In the genomic region with DNA sequence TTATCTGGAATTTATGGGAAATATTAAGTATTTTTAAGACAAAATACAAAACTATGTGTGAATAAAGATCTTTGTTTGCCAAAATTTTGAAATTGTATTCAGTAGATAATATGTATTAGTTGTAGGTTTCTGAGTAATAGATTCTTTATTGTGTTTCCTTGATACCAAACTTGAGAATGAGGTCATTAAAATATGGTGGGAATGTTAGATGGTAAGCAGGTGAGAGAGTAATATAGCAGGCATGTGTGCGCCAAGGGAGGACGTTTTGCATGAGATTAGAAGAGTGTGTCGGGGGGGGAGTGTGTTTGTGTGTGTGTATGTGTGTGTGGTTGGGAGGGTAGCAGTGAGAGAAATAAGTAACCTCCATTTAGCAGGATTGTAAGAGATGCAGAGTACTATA, we compare ENCODE assay signal across 11 cellular contexts.
"Had no signal": no experiment of that assay in that cellular context is flagged by ENCODE, and none has a peak within 500 bp of the region (broad histone marks: within the 10 kb centered on the region; RNA-seq: fewer than 3 reads in every experiment).

No MANE protein-coding gene starts in this region.

- H3K9ac ChIP-seq: GM23248 had no signal

- H3K9me3 ChIP-seq: HAP-1 had no signal

- H2AFZ ChIP-seq: GM23248, GM23338 had no signal

- H3K4me2 ChIP-seq: GM23338 had no signal

- H3K9me3 Mint-ChIP-seq: GM23338, H9, HFFc6 had no signal

- DNase-seq: GOT3, H7, H9, HCEC 1CT, HFFc6 had no signal

- ATAC-seq: GM23338, HCT116 had no signal

- H3K36me3 ChIP-seq: HAP-1 had no signal

- H3K4me1 Mint-ChIP-seq: GM23338, H9 had no signal

- FAIRE-seq: H1, H54 had no signal

- H3K27ac ChIP-seq: GM23248 had no signal

- H3K27ac Mint-ChIP-seq: GM23338, H9, HFFc6 had no signal

- H3K4me3 Mint-ChIP-seq: GM23338, H9, HFFc6 had no signal

- H3K4me1 ChIP-seq: HAP-1 had no signal

- H3K4me3 ChIP-seq: GM23248, GM23338, HAP-1 had no signal
